23 cellular contexts compared by ENCODE assay signal in the genomic region with DNA sequence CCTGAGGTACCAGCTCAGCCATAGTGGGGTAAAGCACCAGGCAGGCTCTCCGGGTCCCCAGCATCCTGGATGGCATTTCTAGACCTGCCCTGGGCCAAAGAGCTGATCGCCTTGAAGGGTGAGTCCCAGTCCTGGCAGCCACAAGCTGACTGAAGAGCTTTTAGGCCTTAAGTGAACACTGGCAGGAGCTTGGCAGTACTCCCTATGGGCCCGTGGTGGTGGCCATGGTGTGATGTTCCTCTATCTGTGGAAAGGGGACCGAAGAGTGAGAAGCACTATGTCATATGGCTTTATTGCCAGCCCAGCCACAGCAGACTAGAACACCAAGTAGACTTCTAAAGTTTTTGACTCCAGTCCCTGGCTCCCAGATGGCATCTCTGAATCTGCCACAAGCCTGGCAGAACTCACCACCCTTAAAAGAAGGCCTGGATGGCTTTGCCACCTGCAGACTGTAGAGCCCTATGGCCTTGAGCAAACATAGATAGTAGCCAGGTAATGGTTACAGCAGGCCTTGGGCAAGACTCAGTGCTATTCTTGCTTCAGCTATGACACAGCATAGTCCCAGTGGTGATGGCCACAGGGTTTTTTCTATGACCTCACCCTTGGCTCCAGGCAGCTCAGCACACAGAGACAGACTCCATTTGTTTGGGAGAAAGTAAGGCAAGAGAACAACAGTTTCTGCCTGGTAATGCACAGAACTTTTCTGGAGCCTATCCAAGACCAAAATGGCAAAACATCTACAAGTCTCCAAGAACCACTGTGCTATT.
A peak's percentile ranks its signal among the peaks of the same experiment; 100 is the strongest.
DNase-seq lines count a peak whose midpoint lies in the region; ATAC-seq lines count a peak whose summit lies in the region.
"Had no signal": no experiment of that assay in that cellular context is flagged by ENCODE, and none has a peak within 500 bp of the region (broad histone marks: within the 10 kb centered on the region; RNA-seq: fewer than 3 reads in every experiment).

No MANE protein-coding gene starts in this region.

- no peaks in the 10 kb centered on the region for H3K36me3 Mint-ChIP-seq in stimulated activated memory B cell treated with anti-CD40 and anti-IgM and Interleukin-4, amounts not matched to agents 10 μg/mL and 1 μg/mL and 100 μg/mL, for 72 hours
- H3K36me3 Mint-ChIP-seq: activated naive CD4-positive, alpha-beta T cell treated with anti-CD3 and anti-CD28 coated beads, Interleukin-2, amount 50 U/mL, for 72 hours; IgD-negative memory B cell; immature natural killer cell; naive thymus-derived CD4-positive, alpha-beta T cell had no signal

- H3K27ac Mint-ChIP-seq in stimulated activated memory B cell treated with anti-CD40 and anti-IgM and Interleukin-4, amounts not matched to agents 10 μg/mL and 1 μg/mL and 100 μg/mL, for 72 hours = no peak overlapping the region
- H3K27ac Mint-ChIP-seq: activated CD8-positive, alpha-beta T cell treated with anti-CD3 and anti-CD28 coated beads for 36 hours; activated naive CD4-positive, alpha-beta T cell treated with anti-CD3 and anti-CD28 coated beads, Interleukin-2, amount 50 U/mL, for 72 hours; IgD-negative memory B cell; immature natural killer cell; naive thymus-derived CD4-positive, alpha-beta T cell; progenitor cell of endocrine pancreas had no signal

- ATAC-seq in GM19463 (IDR thresholded peaks at IDR 0.05; ENCODE audit: unreplicated experiment) = no peak
- ATAC-seq in stimulated activated memory B cell treated with anti-CD40 and anti-IgM and Interleukin-4, amounts not matched to agents 10 μg/mL and 1 μg/mL and 100 μg/mL, for 72 hours = no peak
- ATAC-seq in HG02840 (IDR thresholded peaks at IDR 0.05; ENCODE audit: low FRiP score, unreplicated experiment) = no peak
- ATAC-seq: activated CD8-positive, alpha-beta T cell treated with anti-CD3 and anti-CD28 coated beads for 36 hours; activated naive CD4-positive, alpha-beta T cell treated with anti-CD3 and anti-CD28 coated beads, Interleukin-2, amount 50 U/mL, for 72 hours; activated T-cell treated with anti-CD3 and anti-CD28 coated beads, Interleukin-2, amount 50 U/mL, for 4 hours; naive thymus-derived CD4-positive, alpha-beta T cell had no signal

- no peak overlapping the region for H3K4me3 Mint-ChIP-seq in stimulated activated memory B cell treated with anti-CD40 and anti-IgM and Interleukin-4, amounts not matched to agents 10 μg/mL and 1 μg/mL and 100 μg/mL, for 72 hours
- H3K4me3 Mint-ChIP-seq: activated CD8-positive, alpha-beta T cell treated with anti-CD3 and anti-CD28 coated beads for 36 hours; activated T-cell treated with anti-CD3 and anti-CD28 coated beads, Interleukin-2, amount 50 U/mL, for 4 hours; IgD-negative memory B cell; immature natural killer cell; naive thymus-derived CD4-positive, alpha-beta T cell had no signal

- H3K27me3 Mint-ChIP-seq in stimulated activated memory B cell treated with anti-CD40 and anti-IgM and Interleukin-4, amounts not matched to agents 10 μg/mL and 1 μg/mL and 100 μg/mL, for 72 hours = no peaks in the 10 kb centered on the region
- H3K27me3 Mint-ChIP-seq: activated CD8-positive, alpha-beta T cell treated with anti-CD3 and anti-CD28 coated beads for 36 hours; IgD-negative memory B cell; naive thymus-derived CD4-positive, alpha-beta T cell; progenitor cell of endocrine pancreas had no signal

- no peaks in the 10 kb centered on the region for H3K9me3 Mint-ChIP-seq in stimulated activated memory B cell treated with anti-CD40 and anti-IgM and Interleukin-4, amounts not matched to agents 10 μg/mL and 1 μg/mL and 100 μg/mL, for 72 hours
- H3K9me3 Mint-ChIP-seq: activated CD8-positive, alpha-beta T cell treated with anti-CD3 and anti-CD28 coated beads for 36 hours; activated naive CD4-positive, alpha-beta T cell treated with anti-CD3 and anti-CD28 coated beads, Interleukin-2, amount 50 U/mL, for 72 hours; activated T-cell treated with anti-CD3 and anti-CD28 coated beads, Interleukin-2, amount 50 U/mL, for 4 hours; naive thymus-derived CD4-positive, alpha-beta T cell had no signal

- peak overlapping the region; percentile 80 for H3K27ac ChIP-seq in cingulate gyrus (ENCODE audit: low read depth, low read length)
- H3K27ac ChIP-seq: breast epithelium, epithelial cell of prostate, spleen, testis had no signal

- DNase-seq in ELF-1 (ENCODE audit: low read depth, low spot score) (peak; percentile 3), islet precursor cell (peak; percentile 66), putamen (ENCODE audit: low spot score) (peak; percentile 71), NAMALWA (ENCODE audit: low spot score) (no peak)
- DNase-seq: ACHN; activated CD8-positive, alpha-beta T cell treated with anti-CD3 and anti-CD28 coated beads for 36 hours; activated T-cell treated with anti-CD3 and anti-CD28 coated beads, Interleukin-2, amount 50 U/mL, for 4 hours; dermis blood vessel endothelial cell; DMS79; immature natural killer cell; naive thymus-derived CD4-positive, alpha-beta T cell; NCI-H1436 treated with DMSO at 0.1 percent for 48 hours; spleen; testis had no signal

- no peaks in the 10 kb centered on the region for H3K4me1 Mint-ChIP-seq in stimulated activated memory B cell treated with anti-CD40 and anti-IgM and Interleukin-4, amounts not matched to agents 10 μg/mL and 1 μg/mL and 100 μg/mL, for 72 hours
- H3K4me1 Mint-ChIP-seq: IgD-negative memory B cell; immature natural killer cell; naive thymus-derived CD4-positive, alpha-beta T cell had no signal
